In the genomic region with DNA sequence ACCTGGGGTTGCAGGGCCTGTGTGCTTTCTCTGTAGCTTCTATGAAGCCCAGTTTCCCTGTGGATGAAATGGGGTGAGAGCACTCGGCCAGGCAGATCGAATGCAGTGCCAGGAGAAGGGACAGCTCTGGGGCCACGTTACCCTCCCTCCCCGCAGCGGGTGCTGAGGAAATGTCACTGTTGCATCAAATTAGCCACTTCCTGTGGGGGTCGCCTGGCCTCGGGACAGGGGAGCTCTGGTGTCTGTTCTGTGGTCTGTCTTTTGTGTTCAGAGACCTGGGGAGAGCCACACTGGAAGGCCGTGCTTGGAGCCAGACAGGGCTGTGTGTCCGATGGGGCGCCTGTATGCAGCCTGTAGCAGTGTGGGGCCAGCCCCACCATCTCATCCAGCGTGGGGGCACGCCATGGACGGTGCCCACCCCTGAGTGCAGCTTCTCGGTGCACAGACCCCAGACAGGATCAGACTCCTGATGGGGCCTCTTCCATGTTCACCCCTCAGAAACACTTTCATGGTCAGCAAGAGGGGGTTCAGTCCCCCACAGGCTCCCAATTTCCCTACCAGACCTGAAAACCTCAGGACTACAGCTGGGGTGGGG, we compare ENCODE assay signal across 8 cellular contexts. TPM values are rescaled to one million over a fixed set of nuclear protein-coding genes. Genes with fewer than 3 reads are reported as not detected.
A peak's percentile ranks its signal among the peaks of the same experiment; 100 is the strongest.
DNase-seq lines count a peak whose midpoint lies in the region; ATAC-seq lines count a peak whose summit lies in the region.

No MANE protein-coding gene starts in this region.

- ATAC-seq in activated CD4-positive, CD25-positive, alpha-beta regulatory T cell treated with anti-CD3 and anti-CD28 coated beads, Interleukin-2, amount 50 U/mL, for 24 hours, result peak; percentile 62 to 66
- peak; percentile 52 for ATAC-seq in HG03139 (IDR thresholded peaks at IDR 0.05; ENCODE audit: unreplicated experiment)

- no peak for DNase-seq in activated CD4-positive, CD25-positive, alpha-beta regulatory T cell treated with anti-CD3 and anti-CD28 coated beads, Interleukin-2, amount 50 U/mL, for 72 hours
- DNase-seq in T-helper 2 cell treated with Interferon-gamma antibody and Interleukin-4, amounts not matched to agents 5 μg/mL and 100 μg/mL, for 36 hours (ENCODE audit: low spot score), result peak; percentile 23
- DNase-seq in lung microvascular endothelial cell (ENCODE audit: low read depth in 2 of 2) (peak; percentile 43 to 73), EL (no peak), RKO (ENCODE audit: low spot score) (no peak), mesenteric fat pad (ENCODE audit: low spot score) (no peak)

- peak overlapping the region; percentile 90 for H3K27ac Mint-ChIP-seq in T-helper 2 cell treated with Interferon-gamma antibody and Interleukin-4, amounts not matched to agents 5 μg/mL and 100 μg/mL, for 36 hours

- no peaks in the 10 kb centered on the region for H3K27me3 Mint-ChIP-seq in T-helper 2 cell treated with Interferon-gamma antibody and Interleukin-4, amounts not matched to agents 5 μg/mL and 100 μg/mL, for 36 hours (ENCODE audit: low read depth)

- peaks cover under 1% of the 10 kb centered on the region for H3K36me3 Mint-ChIP-seq in T-helper 2 cell treated with Interferon-gamma antibody and Interleukin-4, amounts not matched to agents 5 μg/mL and 100 μg/mL, for 36 hours (ENCODE audit: low read depth)

- peak overlapping the region; percentile 78 for H3K4me3 Mint-ChIP-seq in T-helper 2 cell treated with Interferon-gamma antibody and Interleukin-4, amounts not matched to agents 5 μg/mL and 100 μg/mL, for 36 hours

- no peaks in the 10 kb centered on the region for H3K9me3 Mint-ChIP-seq in T-helper 2 cell treated with Interferon-gamma antibody and Interleukin-4, amounts not matched to agents 5 μg/mL and 100 μg/mL, for 36 hours

- peaks cover 15% of the 10 kb centered on the region for H3K4me1 Mint-ChIP-seq in T-helper 2 cell treated with Interferon-gamma antibody and Interleukin-4, amounts not matched to agents 5 μg/mL and 100 μg/mL, for 36 hours (ENCODE audit: low read depth)

RNA-seq across cellular contexts. Expression of a gene that starts 13.6 kb away (rescaled TPM):
- total RNA-seq in lung microvascular endothelial cell, result 35.1 and 48.0 TPM in 2 replicates
- total RNA-seq in mesenteric fat pad, result 107 TPM

RNA-seq across cellular contexts. Expression of a gene that starts 42.6 kb away (rescaled TPM):
- total RNA-seq in lung microvascular endothelial cell, result under 0.01 TPM in 1 of 2 replicates, not detected in the other
- total RNA-seq in mesenteric fat pad, result 0.16 TPM

Comparison
In these comparisons a context has a peak if more than half of its experiments do, and no peak if none do; other contexts are left out.
1. DNase-seq: peak in T-helper 2 cell treated with Interferon-gamma antibody and Interleukin-4, amounts not matched to agents 5 μg/mL and 100 μg/mL, for 36 hours (single experiment) and lung microvascular endothelial cell (2 of 2); none in activated CD4-positive, CD25-positive, alpha-beta regulatory T cell treated with anti-CD3 and anti-CD28 coated beads, Interleukin-2, amount 50 U/mL, for 72 hours (single experiment), EL (single experiment), RKO (single experiment) and mesenteric fat pad (single experiment).